8 cellular contexts compared by ENCODE assay signal in the genomic region with DNA sequence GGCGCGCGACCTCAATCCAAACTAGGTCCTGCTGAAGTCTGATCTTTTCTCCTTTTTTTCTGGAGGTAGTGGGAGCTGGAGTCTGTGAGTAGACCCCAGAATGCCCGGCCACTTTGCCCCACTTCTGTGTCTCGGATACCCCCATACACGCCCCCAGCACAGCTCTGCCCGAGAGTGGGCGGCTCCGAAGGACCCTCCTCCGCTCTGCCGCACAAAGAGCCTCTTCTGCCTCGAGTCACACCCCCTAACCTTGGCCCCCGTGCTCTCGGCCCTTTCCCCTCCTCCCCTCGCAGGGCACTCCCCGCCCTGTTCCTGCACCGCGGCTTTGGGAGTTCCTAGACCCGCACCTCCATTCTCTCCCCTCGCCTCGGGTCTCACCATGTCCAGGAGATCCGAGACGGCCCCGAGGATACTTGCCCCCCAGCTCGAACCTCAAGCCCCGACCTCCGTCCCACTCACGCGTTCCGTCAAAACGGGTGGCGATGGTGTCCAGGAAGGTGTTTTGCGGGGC. TPM values are rescaled to one million over a fixed set of nuclear protein-coding genes. Genes with fewer than 3 reads are reported as not detected.
DNase-seq lines count a peak whose midpoint lies in the region; ATAC-seq and TF ChIP-seq lines count a peak whose summit lies in the region.

No MANE protein-coding gene starts in this region.

- H3K9me2 ChIP-seq in OCI-LY7 (ENCODE audit: insufficient read depth, low read length), result no peaks in the 10 kb centered on the region

- peak overlapping the region; percentile 53 for H3K4me3 ChIP-seq in OCI-LY7 (ENCODE audit: low read depth, low read length, poor library complexity, severe bottlenecking)
- peak overlapping the region; percentile 15 to 41 (median 29) for H3K4me3 ChIP-seq in skin epidermis

- peaks cover 6% of the 10 kb centered on the region for H3K4me1 Mint-ChIP-seq in glutamatergic neuron (ENCODE audit: low read depth, unreplicated experiment)

- no peak for TF ChIP-seq CTCF in OCI-LY7 (conservative IDR thresholded peaks at IDR 0.05; ENCODE audit: low read length)
- no peak for TF ChIP-seq CTCF in glutamatergic neuron (IDR thresholded peaks at IDR 0.05; ENCODE audit: partially characterized antibody, unreplicated experiment)

- intact Hi-C loops in OCI-LY7 (cut with micrococcal nuclease; ENCODE audit: unreplicated experiment), result loop anchor here (2.0 to 10.0 kb wide), 3 partner anchors 48 to 224 kb away; no protein-coding TSS in a partner anchor

- H3K79me2 ChIP-seq in OCI-LY7 (ENCODE audit: insufficient read depth, low read depth, low read length), result no peaks in the 10 kb centered on the region

- BruUV-seq in OCI-LY7 (replicated peaks; lab: Mats Ljungman, UMichigan), result no TSS peak

- H3K36me3 ChIP-seq in OCI-LY7 (ENCODE audit: insufficient read depth, low read length), result no peaks in the 10 kb centered on the region

- POLR2A ChIA-PET in OCI-LY7 (lab: Charles Lee), result no interaction called here

- H3K4me2 ChIP-seq in OCI-LY7 (ENCODE audit: low read length), result peak overlapping the region; percentile 63

- no peak overlapping the region for H3K27ac ChIP-seq in OCI-LY7 (ENCODE audit: low read depth, low read length, poor library complexity, severe bottlenecking)
- no peak overlapping the region for H3K27ac ChIP-seq in skin epidermis

- H4K20me1 ChIP-seq in OCI-LY7 (ENCODE audit: insufficient read depth, low read length), result no peaks in the 10 kb centered on the region

- H3K27me3 Mint-ChIP-seq in glutamatergic neuron (ENCODE audit: unreplicated experiment), result peaks cover 31% of the 10 kb centered on the region

- H3K27ac Mint-ChIP-seq in glutamatergic neuron (ENCODE audit: unreplicated experiment), result no peak overlapping the region

- no peak for ATAC-seq in GM21381 (IDR thresholded peaks at IDR 0.05; ENCODE audit: unreplicated experiment)

- no peaks in the 10 kb centered on the region for H3K9me3 ChIP-seq in OCI-LY7 (ENCODE audit: low read length)

- no peak overlapping the region for H2AFZ ChIP-seq in OCI-LY7 (ENCODE audit: low read length)

- CTCF ChIA-PET in OCI-LY7 (lab: Charles Lee; ENCODE audit: unreplicated experiment), result no interaction called here

- peaks cover 7% of the 10 kb centered on the region for H3K36me3 Mint-ChIP-seq in glutamatergic neuron (ENCODE audit: unreplicated experiment)

- peak; percentile 15 for DNase-seq in NCI-H146 (lab: John Stamatoyannopoulos, UW)
- no peak for DNase-seq in NCI-H146 treated with DMSO at 0.1 percent for 48 hours (lab: John Stamatoyannopoulos, UW; ENCODE audit: unreplicated experiment)
- DNase-seq in OCI-LY7 (ENCODE audit: low spot score), result no peak
- no peak for DNase-seq in glutamatergic neuron
- DNase-seq in germinal center (ENCODE audit: low spot score), result no peak
- no peak for DNase-seq in DMS53 (lab: John Stamatoyannopoulos, UW)

- H3K4me3 Mint-ChIP-seq in glutamatergic neuron (ENCODE audit: unreplicated experiment), result peak overlapping the region; percentile 63

- peaks cover 9% of the 10 kb centered on the region for H3K9me3 Mint-ChIP-seq in glutamatergic neuron (ENCODE audit: unreplicated experiment)

- peaks cover 27% of the 10 kb centered on the region for H3K4me1 ChIP-seq in OCI-LY7 (ENCODE audit: insufficient read depth, low read length, poor library complexity, severe bottlenecking)

RNA-seq across cellular contexts. Expression of gene KCNH4, which starts 0.5 kb away (rescaled TPM):
- total RNA-seq in OCI-LY7 (2014; rRNA removed; shearing (Covaris generic)), result not detected in 2 replicates
- not detected in 2 replicates for total RNA-seq in OCI-LY7 (2022)
- total RNA-seq in glutamatergic neuron (ENCODE audit: unreplicated experiment), result 0.71 TPM

RNA-seq across cellular contexts. Expression of gene HCRT, which starts 4.8 kb away (rescaled TPM):
- total RNA-seq in OCI-LY7 (2014; rRNA removed; shearing (Covaris generic)), result not detected in 2 replicates
- total RNA-seq in OCI-LY7 (2022) (not detected in 2 replicates), glutamatergic neuron (ENCODE audit: unreplicated experiment) (not detected)

RNA-seq across cellular contexts. Expression of gene GHDC, which starts 13.8 kb away (rescaled TPM):
- 30.0 and 30.7 TPM in 2 replicates for total RNA-seq in OCI-LY7 (2014; rRNA removed; shearing (Covaris generic))
- 25.0 and 33.2 TPM in 2 replicates for total RNA-seq in OCI-LY7 (2022)
- 5.3 TPM for total RNA-seq in glutamatergic neuron (ENCODE audit: unreplicated experiment)

RNA-seq across cellular contexts. Expression of gene RAB5C, which starts 25.7 kb away (rescaled TPM):
- total RNA-seq in OCI-LY7 (2014; rRNA removed; shearing (Covaris generic)), result 37.3 and 50.1 TPM in 2 replicates
- total RNA-seq in OCI-LY7 (2022) (60.6 and 61.2 TPM in 2 replicates), glutamatergic neuron (ENCODE audit: unreplicated experiment) (94.7 TPM)

RNA-seq across cellular contexts. Expression of gene HSPB9, which starts 57.9 kb away (rescaled TPM):
- total RNA-seq in OCI-LY7 (2014; rRNA removed; shearing (Covaris generic)), result 0.16 TPM in 1 of 2 replicates, not detected in the other
- total RNA-seq in OCI-LY7 (2022) (not detected in 2 replicates), glutamatergic neuron (ENCODE audit: unreplicated experiment) (0.44 TPM)
